Comparison of ENCODE assay signal across 29 cellular contexts in the genomic region with DNA sequence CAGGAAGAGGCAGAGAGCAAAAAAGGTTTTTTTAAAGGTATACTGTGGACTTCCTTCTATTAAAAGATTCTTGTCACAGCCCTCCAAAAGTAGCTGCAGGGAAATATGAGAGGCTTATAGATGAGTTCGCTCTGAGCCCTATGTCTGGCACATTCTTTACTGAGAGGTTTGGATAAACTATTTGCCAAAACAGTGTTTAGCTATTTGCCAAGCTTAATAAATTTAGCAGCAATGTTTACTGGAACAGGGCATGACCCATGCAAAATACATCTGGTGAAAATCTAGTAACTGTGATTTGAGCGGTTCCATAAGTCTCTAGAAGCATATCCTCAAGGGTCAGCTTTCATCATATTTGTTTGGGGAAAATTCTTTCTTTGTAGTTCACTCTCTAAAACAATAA.
DNase-seq lines count a peak whose midpoint lies in the region; ATAC-seq and TF ChIP-seq lines count a peak whose summit lies in the region.
"Had no signal": no experiment of that assay in that cellular context is flagged by ENCODE, and none has a peak within 500 bp of the region (broad histone marks: within the 10 kb centered on the region; RNA-seq: fewer than 3 reads in every experiment).

No MANE protein-coding gene starts in this region.

- no peaks in the 10 kb centered on the region for H3K27me3 Mint-ChIP-seq in activated T-helper 17 cell treated with anti-CD3 and anti-CD28 coated beads, Interleukin-2, amount 50 U/mL, for 72 hours

- no peak for ATAC-seq in activated T-helper 17 cell treated with anti-CD3 and anti-CD28 coated beads, Interleukin-2, amount 50 U/mL, for 72 hours (replicated peaks)
- ATAC-seq: GM12878, Right ventricle myocardium inferior had no signal

- no peaks in the 10 kb centered on the region for H3K36me3 Mint-ChIP-seq in activated T-helper 17 cell treated with anti-CD3 and anti-CD28 coated beads, Interleukin-2, amount 50 U/mL, for 72 hours (ENCODE audit: low read depth)
- H3K36me3 Mint-ChIP-seq: CD14-positive monocyte; CD8-positive, alpha-beta memory T cell had no signal

- H3K27ac ChIP-seq in VCaP (peak overlapping the region; percentile 27), hepatocyte (peak overlapping the region; percentile 9), muscle layer of colon (ENCODE audit: low read depth, low read length) (peak overlapping the region; percentile 46), SJCRH30 (no peak overlapping the region)
- H3K27ac ChIP-seq: PC-9, SJSA1 had no signal

- WGBS in hepatocyte (ENCODE audit: low lambda C conversion rate, missing lambda C conversion rate): 46% methylated on average over 2 of the region's 2 CpGs

- TF ChIP-seq CTCF in VCaP (conservative IDR thresholded peaks at IDR 0.05) (no peak), hepatocyte (IDR thresholded peaks at IDR 0.05; ENCODE audit: poor library complexity) (no peak)

- no peak overlapping the region for H2AFZ ChIP-seq in hepatocyte
- H2AFZ ChIP-seq: PC-9 had no signal

- no peak overlapping the region for H3K27ac Mint-ChIP-seq in activated T-helper 17 cell treated with anti-CD3 and anti-CD28 coated beads, Interleukin-2, amount 50 U/mL, for 72 hours
- H3K27ac Mint-ChIP-seq: CD14-positive monocyte; CD8-positive, alpha-beta memory T cell had no signal

- H3K27me3 ChIP-seq in hepatocyte: no peaks in the 10 kb centered on the region
- H3K27me3 ChIP-seq in muscle layer of colon (ENCODE audit: control insufficient read depth in 1 of 2, insufficient read depth in 2 of 2, low read length in 2 of 2): no peaks in the 10 kb centered on the region
- H3K27me3 ChIP-seq in SJCRH30: no peaks in the 10 kb centered on the region
- H3K27me3 ChIP-seq: BE2C, SJSA1 had no signal

- H3K79me2 ChIP-seq in hepatocyte: no peaks in the 10 kb centered on the region

- H3K9ac ChIP-seq in muscle layer of colon (ENCODE audit: low read length): no peak overlapping the region

- H3K4me3 Mint-ChIP-seq in activated T-helper 17 cell treated with anti-CD3 and anti-CD28 coated beads, Interleukin-2, amount 50 U/mL, for 72 hours: no peak overlapping the region
- H3K4me3 Mint-ChIP-seq: CD14-positive monocyte; CD8-positive, alpha-beta memory T cell had no signal

- peaks cover 6% of the 10 kb centered on the region for H3K4me1 ChIP-seq in hepatocyte (ENCODE audit: insufficient read depth)
- peaks cover 21% of the 10 kb centered on the region for H3K4me1 ChIP-seq in muscle layer of colon (ENCODE audit: insufficient read depth, low read length)
- no peaks in the 10 kb centered on the region for H3K4me1 ChIP-seq in SJCRH30
- H3K4me1 ChIP-seq: BE2C, SJSA1 had no signal

- H3K4me3 ChIP-seq in hepatocyte (no peak overlapping the region), muscle layer of colon (ENCODE audit: low read depth in 1 of 2, low read length in 2 of 2) (no peak overlapping the region), SJCRH30 (no peak overlapping the region)
- H3K4me3 ChIP-seq: GM12878, PC-9, SJSA1 had no signal

- DNase-seq in hepatocyte (ENCODE audit: low spot score) (peak; percentile 12), NCI-H748 (lab: John Stamatoyannopoulos, UW; ENCODE audit: unreplicated experiment) (no peak), cortex of kidney (lab: John Stamatoyannopoulos, UW) (no peak), SJCRH30 (no peak)
- DNase-seq: BE2C; CD8-positive, alpha-beta memory T cell; DMS 273 treated with DMSO at 0.1 percent for 48 hours; DMS79; EL; GDM1; GOT3; HCEC 1CT; Karpas-422; MV-4-11; NCI-H1105 treated with DMSO at 0.1 percent for 48 hours; NCI-H146; NCI-H1930; NCI-H2107; NCI-H524 treated with DMSO at 0.1 percent for 48 hours; NCI-H82; NK-92 treated with Interleukin-12 subunit alpha and Interleukin-12 subunit beta, amount 100 ng/mL, for 24 hours; PC-9 had no signal

- H3K36me3 ChIP-seq in hepatocyte (replicated peaks; ENCODE audit: insufficient read depth, low read depth) (no peaks in the 10 kb centered on the region), muscle layer of colon (ENCODE audit: insufficient read depth, low read length) (no peaks in the 10 kb centered on the region), SJCRH30 (no peaks in the 10 kb centered on the region)
- H3K36me3 ChIP-seq: BE2C, SJSA1 had no signal

- no peaks in the 10 kb centered on the region for H3K9me2 ChIP-seq in hepatocyte (replicated peaks; ENCODE audit: insufficient read depth)

- H3K4me1 Mint-ChIP-seq in activated T-helper 17 cell treated with anti-CD3 and anti-CD28 coated beads, Interleukin-2, amount 50 U/mL, for 72 hours: no peaks in the 10 kb centered on the region
- H3K4me1 Mint-ChIP-seq: CD14-positive monocyte; CD8-positive, alpha-beta memory T cell had no signal

- peak overlapping the region; percentile 21 for H3K4me2 ChIP-seq in hepatocyte
- H3K4me2 ChIP-seq: PC-9 had no signal

- peaks cover 25% of the 10 kb centered on the region for H3K9me3 Mint-ChIP-seq in activated T-helper 17 cell treated with anti-CD3 and anti-CD28 coated beads, Interleukin-2, amount 50 U/mL, for 72 hours

- no peaks in the 10 kb centered on the region for H4K20me1 ChIP-seq in hepatocyte (ENCODE audit: insufficient read depth, poor library complexity, severe bottlenecking)

- H3K9me3 ChIP-seq in hepatocyte (ENCODE audit: low read depth) (no peaks in the 10 kb centered on the region), muscle layer of colon (ENCODE audit: low read length) (no peaks in the 10 kb centered on the region), SJCRH30 (replicated peaks) (no peaks in the 10 kb centered on the region)
- H3K9me3 ChIP-seq: BE2C, SJSA1 had no signal
